1 cellular context compared by ENCODE assay signal in the genomic region with DNA sequence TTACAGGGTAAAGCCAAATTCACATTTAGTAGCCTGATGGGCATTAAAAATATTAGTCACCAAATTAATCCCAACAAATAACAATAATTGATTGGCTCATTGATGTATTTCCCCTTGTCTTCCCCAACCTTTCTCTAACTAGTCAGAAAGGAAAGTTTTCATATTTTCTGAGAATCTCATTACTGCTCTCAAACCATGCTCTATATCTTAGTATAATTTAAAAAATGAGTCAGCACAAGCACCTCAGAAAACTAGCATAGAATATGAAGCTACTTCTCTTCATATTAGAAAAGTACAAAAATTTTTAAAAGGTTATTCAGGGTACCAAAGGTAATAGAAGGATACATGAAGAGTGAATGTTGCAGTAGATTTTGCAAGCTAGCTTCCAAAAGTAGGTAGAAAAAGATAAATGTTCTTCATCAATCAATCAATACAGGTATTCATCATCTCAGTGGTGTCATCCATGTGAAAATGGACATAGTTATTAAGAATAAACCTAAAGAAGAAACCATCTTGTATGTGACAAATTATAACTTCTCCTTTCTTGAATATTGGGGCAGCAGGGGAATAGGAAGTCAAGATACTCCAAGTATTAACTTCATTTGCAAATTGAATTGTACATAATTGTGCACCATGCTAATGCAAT.
TF ChIP-seq lines count a peak whose summit lies in the region.

No MANE protein-coding gene starts in this region.

TF ChIP-seq in K562, 482 proteins besides CTCF, POLR2A, EP300 and RAD21:
- TF ChIP-seq TAF9B (IDR thresholded peaks at IDR 0.05; ENCODE audit: partially characterized antibody), result peak; percentile 13
- 0 out of 2 replicates have a peak, but pooled peaks have one; percentile 13 for TF ChIP-seq RAD51 (IDR thresholded peaks at IDR 0.05; ENCODE audit: borderline replicate concordance, low read depth)
- no peak for TF ChIP-seq KAT8 (IDR thresholded peaks at IDR 0.05; ENCODE audit: low read depth)
- TF ChIP-seq ZNF3 (CRISPR knock-in tag; IDR thresholded peaks at IDR 0.05), result no peak
- TF ChIP-seq TAF1 (IDR thresholded peaks at IDR 0.05; ENCODE audit: control insufficient read depth, extremely low read depth, insufficient read depth, low read length, severe bottlenecking), result peak; percentile 8
- TF ChIP-seq C11orf30 (IDR thresholded peaks at IDR 0.05; ENCODE audit: low read depth), result 0 out of 2 replicates have a peak, but pooled peaks have one; percentile 7
- TF ChIP-seq, protein P1, sequence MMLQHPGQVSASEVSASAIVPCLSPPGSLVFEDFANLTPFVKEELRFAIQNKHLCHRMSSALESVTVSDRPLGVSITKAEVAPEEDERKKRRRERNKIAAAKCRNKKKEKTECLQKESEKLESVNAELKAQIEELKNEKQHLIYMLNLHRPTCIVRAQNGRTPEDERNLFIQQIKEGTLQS (IDR thresholded peaks at IDR 0.05), result 0 out of 2 replicates have a peak, but pooled peaks have one; percentile 12
- TF ChIP-seq, protein P1 (CRISPR knock-in tag; conservative IDR thresholded peaks at IDR 0.05), result no peak
- TF ChIP-seq MLLT1 (IDR thresholded peaks at IDR 0.05), result peak in 1 of 2 experiments; percentile 12; a peak in 1 of 4 replicates
- no peak for TF ChIP-seq ZSCAN32 (CRISPR knock-in tag; IDR thresholded peaks at IDR 0.05)
- 0 out of 2 replicates have a peak, but pooled peaks have one; percentile 3 for TF ChIP-seq MAFF (IDR thresholded peaks at IDR 0.05; ENCODE audit: low read length)
- TF ChIP-seq PBX2 (CRISPR knock-in tag; IDR thresholded peaks at IDR 0.05; ENCODE audit: low read depth), result no peak
- peak; percentile 52; the same call in 1 of the 2 replicates for TF ChIP-seq PBX2 (tag; conservative IDR thresholded peaks at IDR 0.05; ENCODE audit: low read depth)
- no peak for TF ChIP-seq BRF1 (IDR thresholded peaks at IDR 0.05; ENCODE audit: borderline replicate concordance, extremely low read depth, insufficient read length)
- TF ChIP-seq PKNOX1 (IDR thresholded peaks at IDR 0.05), result peak; percentile 55; the same call in 1 of the 2 replicates
- TF ChIP-seq ZNF121 (CRISPR knock-in tag; conservative IDR thresholded peaks at IDR 0.05), result no peak
- TF ChIP-seq KDM5B (IDR thresholded peaks at IDR 0.05; ENCODE audit: insufficient replicate concordance, low read depth, low read length), result no peak
- peak; percentile 76 for TF ChIP-seq MEIS2 (IDR thresholded peaks at IDR 0.05; ENCODE audit: partially characterized antibody)
- no peak for TF ChIP-seq JUND (IDR thresholded peaks at IDR 0.05; ENCODE audit: borderline replicate concordance, low read depth, low read length)
- TF ChIP-seq JUND (tag; IDR thresholded peaks at IDR 0.05; ENCODE audit: borderline replicate concordance, low read depth, low read length), result no peak
- TF ChIP-seq XRCC4 (IDR thresholded peaks at IDR 0.05; ENCODE audit: extremely low read depth, insufficient read depth, insufficient read length), result no peak
- TF ChIP-seq POLR2AphosphoS5 (IDR thresholded peaks at IDR 0.05; ENCODE audit: control insufficient read depth, insufficient read depth, low read depth, low read length), result no peak
- TF ChIP-seq POLR2H (tag; IDR thresholded peaks at IDR 0.05; ENCODE audit: low read depth), result peak; percentile 56; the same call in 1 of the 2 replicates
- TF ChIP-seq NRF1 (conservative IDR thresholded peaks at IDR 0.05 in 1 of 2, IDR thresholded peaks at IDR 0.05 in 1 of 2), result no peak
- TF ChIP-seq ZNF316 (IDR thresholded peaks at IDR 0.05), result peak; percentile 50; the same call in 1 of the 2 replicates
- peak; percentile 27 for TF ChIP-seq BRD9 (IDR thresholded peaks at IDR 0.05; ENCODE audit: low read depth, partially characterized antibody)
